Comparison of ENCODE assay signal across 12 cellular contexts in genomic region chr3:168025076-168025475, GRCh38.
DNase-seq lines count a peak whose midpoint lies in the region; ATAC-seq and TF ChIP-seq lines count a peak whose summit lies in the region.
"Had no signal": no experiment of that assay in that cellular context is flagged by ENCODE, and none has a peak within 500 bp of the region (broad histone marks: within the 10 kb centered on the region; RNA-seq: fewer than 3 reads in every experiment).

No MANE protein-coding gene starts in this region.

- H3K9me2 ChIP-seq in SK-N-SH, result no peaks in the 10 kb centered on the region; the same call in 1 of the 2 replicates

- no peaks in the 10 kb centered on the region for H3K9me3 Mint-ChIP-seq in activated T-cell treated with anti-CD3 and anti-CD28 coated beads, Interleukin-2, amount 50 U/mL, for 24 hours
- no peaks in the 10 kb centered on the region for H3K9me3 Mint-ChIP-seq in stimulated activated naive B cell treated with anti-CD40 and anti-IgM and Interleukin-4, amounts not matched to agents 10 μg/mL and 1 μg/mL and 100 μg/mL, for 72 hours
- H3K9me3 Mint-ChIP-seq: central memory CD8-positive, alpha-beta T cell had no signal

- H3K4me1 ChIP-seq in SK-N-SH (ENCODE audit: control insufficient read depth in 1 of 2, insufficient read depth in 2 of 2, low read depth in 1 of 2, low read length in 1 of 2), result peaks cover 3 to 11% of the 10 kb centered on the region in 2 experiments; a peak in 2 of 4 replicates

- H3K9me3 ChIP-seq in SK-N-SH, result no peaks in the 10 kb centered on the region

- no peak overlapping the region for H2AFZ ChIP-seq in SK-N-SH (ENCODE audit: low read depth)

- no peak for DNase-seq in activated T-cell treated with anti-CD3 and anti-CD28 coated beads, Interleukin-2, amount 50 U/mL, for 24 hours
- no peak for DNase-seq in activated T-cell treated with anti-CD3 and anti-CD28 coated beads, Interleukin-2, amount 50 U/mL, for 48 hours
- DNase-seq in SK-N-SH (no peak), fibroblast of pulmonary artery (ENCODE audit: low read depth) (peak; percentile 51), occipital lobe (lab: John Stamatoyannopoulos, UW) (no peak), GM13976 (ENCODE audit: low spot score) (no peak)
- no peak for DNase-seq in stimulated activated naive B cell treated with anti-CD40 and anti-IgM and Interleukin-4, amounts not matched to agents 10 μg/mL and 1 μg/mL and 100 μg/mL, for 72 hours
- DNase-seq: head of caudate nucleus, mesendoderm, NCI-H526 treated with DMSO at 0.1 percent for 48 hours had no signal

- in situ Hi-C loops in GM13976 (cut with MboI; ENCODE audit: low sequenced_read_pairs, unreplicated experiment), result loop anchor here (25.0 kb wide), 1 partner anchor 837 kb away; no protein-coding TSS in a partner anchor

- TF ChIP-seq EP300 in SK-N-SH (IDR thresholded peaks at IDR 0.05; ENCODE audit: borderline replicate concordance in 1 of 2, low read depth in 1 of 2, low read length in 1 of 2), result no peak

- H4K20me1 ChIP-seq in SK-N-SH (ENCODE audit: insufficient read depth), result no peaks in the 10 kb centered on the region

- H3K79me2 ChIP-seq in SK-N-SH (ENCODE audit: insufficient read depth), result no peaks in the 10 kb centered on the region

- POLR2A ChIA-PET in SK-N-SH (lab: Yijun Ruan, JAX), result no interaction called here

- peak overlapping the region; percentile 66 for H3K27ac Mint-ChIP-seq in activated T-cell treated with anti-CD3 and anti-CD28 coated beads, Interleukin-2, amount 50 U/mL, for 24 hours
- peak overlapping the region; percentile 59 for H3K27ac Mint-ChIP-seq in stimulated activated naive B cell treated with anti-CD40 and anti-IgM and Interleukin-4, amounts not matched to agents 10 μg/mL and 1 μg/mL and 100 μg/mL, for 72 hours

- H3K9ac ChIP-seq in SK-N-SH, result peak overlapping the region; percentile 26; the same call in 1 of the 2 replicates

- peaks cover 22% of the 10 kb centered on the region for H3F3A ChIP-seq in SK-N-SH (replicated peaks; ENCODE audit: insufficient read depth)

- TF ChIP-seq RAD21 in SK-N-SH (IDR thresholded peaks at IDR 0.05; ENCODE audit: low read length), result no peak

- H3K27me3 ChIP-seq in SK-N-SH (ENCODE audit: insufficient read depth), result no peaks in the 10 kb centered on the region

- H3K4me1 Mint-ChIP-seq in activated T-cell treated with anti-CD3 and anti-CD28 coated beads, Interleukin-2, amount 50 U/mL, for 24 hours (ENCODE audit: low read depth), result peaks cover 21% of the 10 kb centered on the region
- H3K4me1 Mint-ChIP-seq in stimulated activated naive B cell treated with anti-CD40 and anti-IgM and Interleukin-4, amounts not matched to agents 10 μg/mL and 1 μg/mL and 100 μg/mL, for 72 hours, result peaks cover 8 to 11% of the 10 kb centered on the region in 2 donors
- H3K4me1 Mint-ChIP-seq: central memory CD8-positive, alpha-beta T cell had no signal

- H3K36me3 ChIP-seq in SK-N-SH (replicated peaks in 1 of 2; ENCODE audit: control insufficient read depth in 1 of 2, insufficient read depth in 2 of 2, low read length in 1 of 2), result peaks cover 66 to 75% of the 10 kb centered on the region in 2 experiments

- H3K36me3 Mint-ChIP-seq in activated T-cell treated with anti-CD3 and anti-CD28 coated beads, Interleukin-2, amount 50 U/mL, for 24 hours (ENCODE audit: low read depth), result no peaks in the 10 kb centered on the region
- H3K36me3 Mint-ChIP-seq in stimulated activated naive B cell treated with anti-CD40 and anti-IgM and Interleukin-4, amounts not matched to agents 10 μg/mL and 1 μg/mL and 100 μg/mL, for 72 hours, result peaks cover 47 to 76% of the 10 kb centered on the region in 2 donors

- peak overlapping the region; percentile 21 for H3K4me2 ChIP-seq in SK-N-SH

- H3K4me3 Mint-ChIP-seq in activated T-cell treated with anti-CD3 and anti-CD28 coated beads, Interleukin-2, amount 50 U/mL, for 24 hours, result no peak overlapping the region
- peak overlapping the region; percentile 1 to 28 for H3K4me3 Mint-ChIP-seq in stimulated activated naive B cell treated with anti-CD40 and anti-IgM and Interleukin-4, amounts not matched to agents 10 μg/mL and 1 μg/mL and 100 μg/mL, for 72 hours
- H3K4me3 Mint-ChIP-seq: central memory CD8-positive, alpha-beta T cell had no signal

- CTCF ChIA-PET in SK-N-SH (lab: Yijun Ruan, JAX), result no interaction called here

- no peak for ATAC-seq in stimulated activated naive B cell treated with anti-CD40 and anti-IgM and Interleukin-4, amounts not matched to agents 10 μg/mL and 1 μg/mL and 100 μg/mL, for 72 hours (replicated peaks)
- no peak for ATAC-seq in HG02852 (IDR thresholded peaks at IDR 0.05; ENCODE audit: unreplicated experiment)

- H3K27me3 Mint-ChIP-seq in activated T-cell treated with anti-CD3 and anti-CD28 coated beads, Interleukin-2, amount 50 U/mL, for 24 hours, result no peaks in the 10 kb centered on the region
- H3K27me3 Mint-ChIP-seq in stimulated activated naive B cell treated with anti-CD40 and anti-IgM and Interleukin-4, amounts not matched to agents 10 μg/mL and 1 μg/mL and 100 μg/mL, for 72 hours, result no peaks in the 10 kb centered on the region
- H3K27me3 Mint-ChIP-seq: central memory CD8-positive, alpha-beta T cell had no signal

- H3K4me3 ChIP-seq in SK-N-SH (ENCODE audit: low read depth in 2 of 2, low read length in 1 of 2), result no peak overlapping the region
- no peak overlapping the region for H3K4me3 ChIP-seq in fibroblast of pulmonary artery (replicated peaks; ENCODE audit: low read depth, low read length)

- no peak for TF ChIP-seq CTCF in SK-N-SH (IDR thresholded peaks at IDR 0.05)
- TF ChIP-seq CTCF in fibroblast of pulmonary artery (IDR thresholded peaks at IDR 0.05; ENCODE audit: low read length, missing control alignments), result no peak
- no peak for TF ChIP-seq CTCF in GM13976 (IDR thresholded peaks at IDR 0.05; ENCODE audit: borderline replicate concordance, control extremely low read depth, extremely low read depth, insufficient read depth, missing control alignments)

- H3K27ac ChIP-seq in SK-N-SH (ENCODE audit: low read depth in 2 of 2, low read length in 1 of 2), result peak overlapping the region; percentile 86 to 91; a peak in 3 of 4 replicates

TF ChIP-seq in SK-N-SH, 30 proteins besides CTCF, POLR2A, EP300 and RAD21:
- no peak for TF ChIP-seq YY1 (IDR thresholded peaks at IDR 0.05; ENCODE audit: low read depth)
- TF ChIP-seq TCF12 (IDR thresholded peaks at IDR 0.05), result no peak
- no peak for TF ChIP-seq POLR2AphosphoS5 (IDR thresholded peaks at IDR 0.05; ENCODE audit: low read depth, low read length)
- TF ChIP-seq MEF2A (IDR thresholded peaks at IDR 0.05; ENCODE audit: borderline replicate concordance, low read depth), result no peak
- no peak for TF ChIP-seq USF1 (IDR thresholded peaks at IDR 0.05; ENCODE audit: borderline replicate concordance, low read depth)
- no peak for TF ChIP-seq NFIC (IDR thresholded peaks at IDR 0.05; ENCODE audit: borderline replicate concordance)
- TF ChIP-seq EZH2phosphoT487 (IDR thresholded peaks at IDR 0.05; ENCODE audit: borderline replicate concordance, low read depth), result no peak
- TF ChIP-seq GABPA (IDR thresholded peaks at IDR 0.05; ENCODE audit: low read depth), result no peak
- TF ChIP-seq ZBTB33 (IDR thresholded peaks at IDR 0.05; ENCODE audit: borderline replicate concordance, low read depth), result no peak
